In genomic region chr2:106885981-106886915, GRCh38 we compare ENCODE assay signal across 8 cellular contexts. TPM values are rescaled to one million over a fixed set of nuclear protein-coding genes. Genes with fewer than 3 reads are reported as not detected.
A peak's percentile ranks its signal among the peaks of the same experiment; 100 is the strongest.
DNase-seq lines count a peak whose midpoint lies in the region; TF ChIP-seq lines count a peak whose summit lies in the region.

TSS of gene ST6GAL2 (minus strand) at chr2:106886167. CDS start at chr2:106843977, 42,190 bp downstream.

- peak; percentile 46 for DNase-seq in AG20443 (ENCODE audit: low spot score)
- peak; percentile 7 for DNase-seq in NCI-H146 treated with DMSO at 0.1 percent for 48 hours (lab: John Stamatoyannopoulos, UW; ENCODE audit: unreplicated experiment)
- no peak for DNase-seq in esophagus muscularis mucosa (ENCODE audit: extremely low spot score)
- no peak for DNase-seq in NOMO-1 treated with DMSO at 0.1 percent for 48 hours (lab: John Stamatoyannopoulos, UW; ENCODE audit: unreplicated experiment)
- no peak for DNase-seq in GOT3 (lab: John Stamatoyannopoulos, UW)
- no peak for DNase-seq in activated CD4-positive, alpha-beta T cell treated with anti-CD3 and anti-CD28 coated beads for 48 hours
- no peak for DNase-seq in foreskin melanocyte

- no peak for TF ChIP-seq EP300 in esophagus muscularis mucosa (IDR thresholded peaks at IDR 0.05)

- under 1% methylated on average over 15 of the region's 118 CpGs for WGBS in esophagus muscularis mucosa

- H3K4me3 ChIP-seq in esophagus muscularis mucosa: peak within 1 kb of the TSS; percentile 55 to 70 (median 65)

- no peaks in the 10 kb centered on the region for H3K9me3 Mint-ChIP-seq in nephron

- peaks cover 0 to 28% (median 0%) of the 10 kb centered on the region in 4 donors for H3K27me3 ChIP-seq in esophagus muscularis mucosa

- no peaks in the 10 kb centered on the region for H3K36me3 ChIP-seq in esophagus muscularis mucosa

- H3K36me3 Mint-ChIP-seq in nephron (ENCODE audit: low read depth): no peaks in the 10 kb centered on the region

- H3K27me3 Mint-ChIP-seq in nephron (ENCODE audit: low read depth): peaks cover 22% of the 10 kb centered on the region

- H3K4me1 ChIP-seq in esophagus muscularis mucosa: peaks cover 12 to 29% (median 28%) of the 10 kb centered on the region in 4 donors

- peak within 1 kb of the TSS; percentile 58 to 84 (median 78) for H3K27ac ChIP-seq in esophagus muscularis mucosa (replicated peaks in 1 of 4)

- peak within 1 kb of the TSS; percentile 96 to 99 (median 97) for H3K4me3 Mint-ChIP-seq in nephron

- no peaks in the 10 kb centered on the region for H3K9me3 ChIP-seq in esophagus muscularis mucosa

- intact Hi-C loops in esophagus muscularis mucosa (cut with DNase I): no loop called here

- TF ChIP-seq CTCF in esophagus muscularis mucosa (IDR thresholded peaks at IDR 0.05) (peak in 1 of 3 experiments; percentile 9), nephron (IDR thresholded peaks at IDR 0.05; ENCODE audit: unreplicated experiment in 3 of 3) (no peak)

- H3K27ac Mint-ChIP-seq in nephron: peak within 1 kb of the TSS; percentile 93 to 97 (median 94)

- TF ChIP-seq POLR2A in esophagus muscularis mucosa (IDR thresholded peaks at IDR 0.05; ENCODE audit: low read depth): no peak

- H3K4me1 Mint-ChIP-seq in nephron: peaks cover 22% of the 10 kb centered on the region

RNA-seq across cellular contexts. Expression of gene ST6GAL2, which starts in this region (rescaled TPM):
- 10 to 100 TPM in 2 of 4 donors, 1 to 10 TPM in 2; 3.6 to 20.9 (median 7.5) TPM for total RNA-seq in esophagus muscularis mucosa

Comparison
In these comparisons a context has a peak if more than half of its experiments do, and no peak if none do; other contexts are left out.
1. DNase-seq: peak in AG20443 (single experiment) and NCI-H146 treated with DMSO at 0.1 percent for 48 hours (single experiment); none in esophagus muscularis mucosa (single experiment), NOMO-1 treated with DMSO at 0.1 percent for 48 hours (single experiment), GOT3 (single experiment), activated CD4-positive, alpha-beta T cell treated with anti-CD3 and anti-CD28 coated beads for 48 hours (single experiment) and foreskin melanocyte (single experiment).